Comparison of ENCODE assay signal across 1 cellular context in the genomic region with DNA sequence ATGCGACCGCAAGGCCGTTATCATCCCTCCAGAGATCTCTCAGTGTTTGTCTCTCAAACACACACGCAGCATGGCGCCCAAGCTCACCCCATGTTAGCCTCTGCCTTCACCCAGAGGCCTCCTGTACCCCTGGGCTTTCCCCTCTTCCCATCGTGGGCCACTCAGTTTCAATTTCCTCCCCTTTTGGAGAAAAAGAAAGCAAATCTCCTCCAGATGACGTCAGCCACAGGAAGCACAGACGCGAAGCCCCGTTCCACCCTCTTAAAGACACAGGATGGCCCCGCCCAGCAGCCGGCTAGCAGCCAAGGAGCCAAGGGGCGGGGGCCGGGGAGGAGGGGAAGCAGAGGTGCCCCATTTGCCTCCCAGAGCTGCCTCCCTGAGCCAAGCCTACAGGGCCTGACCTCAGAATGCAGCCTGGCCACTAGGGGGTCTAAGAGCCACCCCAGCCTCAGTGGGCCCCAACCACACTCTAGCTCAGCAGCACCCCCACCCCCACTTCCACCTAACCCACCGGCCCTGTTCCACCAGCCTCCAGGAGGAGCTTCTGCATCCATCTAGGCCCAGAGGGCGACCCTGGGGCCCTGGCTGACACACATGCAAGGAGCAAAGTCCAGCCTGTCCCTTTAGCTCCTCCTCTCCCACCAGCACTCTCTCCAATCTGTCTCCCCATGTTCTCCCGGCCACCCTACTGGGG.
TF ChIP-seq lines count a peak whose summit lies in the region.

No MANE protein-coding gene starts in this region.

TF ChIP-seq in K562, 482 proteins besides CTCF, POLR2A, EP300 and RAD21 (continues in another document):
- 0 out of 2 replicates have a peak, but pooled peaks have one; percentile 20 for TF ChIP-seq GATAD2A (IDR thresholded peaks at IDR 0.05)
- TF ChIP-seq SNIP1 (IDR thresholded peaks at IDR 0.05; ENCODE audit: low read depth), result no peak
- no peak for TF ChIP-seq HIVEP1 (CRISPR knock-in tag; IDR thresholded peaks at IDR 0.05)
- TF ChIP-seq, protein P1, sequence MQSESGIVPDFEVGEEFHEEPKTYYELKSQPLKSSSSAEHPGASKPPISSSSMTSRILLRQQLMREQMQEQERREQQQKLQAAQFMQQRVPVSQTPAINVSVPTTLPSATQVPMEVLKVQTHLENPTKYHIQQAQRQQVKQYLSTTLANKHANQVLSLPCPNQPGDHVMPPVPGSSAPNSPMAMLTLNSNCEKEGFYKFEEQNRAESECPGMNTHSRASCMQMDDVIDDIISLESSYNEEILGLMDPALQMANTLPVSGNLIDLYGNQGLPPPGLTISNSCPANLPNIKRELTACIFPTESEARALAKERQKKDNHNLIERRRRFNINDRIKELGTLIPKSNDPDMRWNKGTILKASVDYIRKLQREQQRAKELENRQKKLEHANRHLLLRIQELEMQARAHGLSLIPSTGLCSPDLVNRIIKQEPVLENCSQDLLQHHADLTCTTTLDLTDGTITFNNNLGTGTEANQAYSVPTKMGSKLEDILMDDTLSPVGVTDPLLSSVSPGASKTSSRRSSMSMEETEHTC (IDR thresholded peaks at IDR 0.05), result no peak
- TF ChIP-seq HDAC6 (IDR thresholded peaks at IDR 0.05; ENCODE audit: low read depth, low read length), result no peak
- TF ChIP-seq, protein P2, sequence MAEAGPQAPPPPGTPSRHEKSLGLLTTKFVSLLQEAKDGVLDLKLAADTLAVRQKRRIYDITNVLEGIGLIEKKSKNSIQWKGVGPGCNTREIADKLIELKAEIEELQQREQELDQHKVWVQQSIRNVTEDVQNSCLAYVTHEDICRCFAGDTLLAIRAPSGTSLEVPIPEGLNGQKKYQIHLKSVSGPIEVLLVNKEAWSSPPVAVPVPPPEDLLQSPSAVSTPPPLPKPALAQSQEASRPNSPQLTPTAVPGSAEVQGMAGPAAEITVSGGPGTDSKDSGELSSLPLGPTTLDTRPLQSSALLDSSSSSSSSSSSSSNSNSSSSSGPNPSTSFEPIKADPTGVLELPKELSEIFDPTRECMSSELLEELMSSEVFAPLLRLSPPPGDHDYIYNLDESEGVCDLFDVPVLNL (CRISPR knock-in tag; IDR thresholded peaks at IDR 0.05; ENCODE audit: low read depth), result no peak
- TF ChIP-seq, protein P3, sequence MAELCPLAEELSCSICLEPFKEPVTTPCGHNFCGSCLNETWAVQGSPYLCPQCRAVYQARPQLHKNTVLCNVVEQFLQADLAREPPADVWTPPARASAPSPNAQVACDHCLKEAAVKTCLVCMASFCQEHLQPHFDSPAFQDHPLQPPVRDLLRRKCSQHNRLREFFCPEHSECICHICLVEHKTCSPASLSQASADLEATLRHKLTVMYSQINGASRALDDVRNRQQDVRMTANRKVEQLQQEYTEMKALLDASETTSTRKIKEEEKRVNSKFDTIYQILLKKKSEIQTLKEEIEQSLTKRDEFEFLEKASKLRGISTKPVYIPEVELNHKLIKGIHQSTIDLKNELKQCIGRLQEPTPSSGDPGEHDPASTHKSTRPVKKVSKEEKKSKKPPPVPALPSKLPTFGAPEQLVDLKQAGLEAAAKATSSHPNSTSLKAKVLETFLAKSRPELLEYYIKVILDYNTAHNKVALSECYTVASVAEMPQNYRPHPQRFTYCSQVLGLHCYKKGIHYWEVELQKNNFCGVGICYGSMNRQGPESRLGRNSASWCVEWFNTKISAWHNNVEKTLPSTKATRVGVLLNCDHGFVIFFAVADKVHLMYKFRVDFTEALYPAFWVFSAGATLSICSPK (IDR thresholded peaks at IDR 0.05; ENCODE audit: borderline replicate concordance), result no peak
- TF ChIP-seq ETV6 (IDR thresholded peaks at IDR 0.05; ENCODE audit: borderline replicate concordance in 1 of 2, low read depth in 2 of 2, low read length in 1 of 2), result no peak
- no peak for TF ChIP-seq ETV6 (CRISPR knock-in tag; IDR thresholded peaks at IDR 0.05; ENCODE audit: borderline replicate concordance)
- TF ChIP-seq IFI16 (CRISPR knock-in tag; IDR thresholded peaks at IDR 0.05), result no peak
- TF ChIP-seq, protein P4, sequence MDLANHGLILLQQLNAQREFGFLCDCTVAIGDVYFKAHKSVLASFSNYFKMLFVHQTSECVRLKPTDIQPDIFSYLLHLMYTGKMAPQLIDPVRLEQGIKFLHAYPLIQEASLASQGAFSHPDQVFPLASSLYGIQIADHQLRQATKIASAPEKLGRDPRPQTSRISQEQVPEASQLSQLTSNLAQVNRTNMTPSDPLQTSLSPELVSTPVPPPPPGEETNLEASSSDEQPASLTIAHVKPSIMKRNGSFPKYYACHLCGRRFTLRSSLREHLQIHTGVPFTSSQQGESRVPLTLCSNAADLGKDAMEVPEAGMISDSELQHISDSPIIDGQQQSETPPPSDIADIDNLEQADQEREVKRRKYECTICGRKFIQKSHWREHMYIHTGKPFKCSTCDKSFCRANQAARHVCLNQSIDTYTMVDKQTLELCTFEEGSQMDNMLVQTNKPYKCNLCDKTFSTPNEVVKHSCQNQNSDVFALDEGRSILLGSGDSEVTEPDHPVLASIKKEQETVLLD (IDR thresholded peaks at IDR 0.05), result no peak; the same call in 1 of the 2 replicates
- no peak for TF ChIP-seq MCM7 (IDR thresholded peaks at IDR 0.05)
- TF ChIP-seq BHLHE40 (IDR thresholded peaks at IDR 0.05; ENCODE audit: low read length), result no peak
- TF ChIP-seq, protein P5, sequence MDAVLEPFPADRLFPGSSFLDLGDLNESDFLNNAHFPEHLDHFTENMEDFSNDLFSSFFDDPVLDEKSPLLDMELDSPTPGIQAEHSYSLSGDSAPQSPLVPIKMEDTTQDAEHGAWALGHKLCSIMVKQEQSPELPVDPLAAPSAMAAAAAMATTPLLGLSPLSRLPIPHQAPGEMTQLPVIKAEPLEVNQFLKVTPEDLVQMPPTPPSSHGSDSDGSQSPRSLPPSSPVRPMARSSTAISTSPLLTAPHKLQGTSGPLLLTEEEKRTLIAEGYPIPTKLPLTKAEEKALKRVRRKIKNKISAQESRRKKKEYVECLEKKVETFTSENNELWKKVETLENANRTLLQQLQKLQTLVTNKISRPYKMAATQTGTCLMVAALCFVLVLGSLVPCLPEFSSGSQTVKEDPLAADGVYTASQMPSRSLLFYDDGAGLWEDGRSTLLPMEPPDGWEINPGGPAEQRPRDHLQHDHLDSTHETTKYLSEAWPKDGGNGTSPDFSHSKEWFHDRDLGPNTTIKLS (IDR thresholded peaks at IDR 0.05; ENCODE audit: borderline replicate concordance, low read depth), result peak; percentile 54; the same call in 1 of the 2 replicates
- peak; percentile 81 for TF ChIP-seq DPF2 (IDR thresholded peaks at IDR 0.05)
- no peak for TF ChIP-seq NR2C1 (IDR thresholded peaks at IDR 0.05)
- 0 out of 2 replicates have a peak, but pooled peaks have one; percentile 6 for TF ChIP-seq NR2C1 (tag; IDR thresholded peaks at IDR 0.05)
- no peak for TF ChIP-seq RBM22 (IDR thresholded peaks at IDR 0.05; ENCODE audit: low read depth, low read length, poor library complexity, severe bottlenecking)
- no peak for TF ChIP-seq MXI1 (IDR thresholded peaks at IDR 0.05; ENCODE audit: low read depth, low read length)
- peak; percentile 72 for TF ChIP-seq ETV1 (tag; conservative IDR thresholded peaks at IDR 0.05; ENCODE audit: low read depth)
- TF ChIP-seq, protein P6, sequence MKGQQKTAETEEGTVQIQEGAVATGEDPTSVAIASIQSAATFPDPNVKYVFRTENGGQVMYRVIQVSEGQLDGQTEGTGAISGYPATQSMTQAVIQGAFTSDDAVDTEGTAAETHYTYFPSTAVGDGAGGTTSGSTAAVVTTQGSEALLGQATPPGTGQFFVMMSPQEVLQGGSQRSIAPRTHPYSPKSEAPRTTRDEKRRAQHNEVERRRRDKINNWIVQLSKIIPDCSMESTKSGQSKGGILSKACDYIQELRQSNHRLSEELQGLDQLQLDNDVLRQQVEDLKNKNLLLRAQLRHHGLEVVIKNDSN (CRISPR knock-in tag; IDR thresholded peaks at IDR 0.05), result 0 out of 2 replicates have a peak, but pooled peaks have one; percentile 10
- no peak for TF ChIP-seq PHTF2 (CRISPR knock-in tag; IDR thresholded peaks at IDR 0.05)
- TF ChIP-seq ZNF263 (CRISPR knock-in tag; IDR thresholded peaks at IDR 0.05; ENCODE audit: borderline replicate concordance), result peak; percentile 38; the same call in 1 of the 2 replicates
- no peak for TF ChIP-seq RFX5 (IDR thresholded peaks at IDR 0.05; ENCODE audit: low read depth, low read length)
- no peak for TF ChIP-seq GABPB2 (CRISPR knock-in tag; conservative IDR thresholded peaks at IDR 0.05)
- TF ChIP-seq, protein P7, sequence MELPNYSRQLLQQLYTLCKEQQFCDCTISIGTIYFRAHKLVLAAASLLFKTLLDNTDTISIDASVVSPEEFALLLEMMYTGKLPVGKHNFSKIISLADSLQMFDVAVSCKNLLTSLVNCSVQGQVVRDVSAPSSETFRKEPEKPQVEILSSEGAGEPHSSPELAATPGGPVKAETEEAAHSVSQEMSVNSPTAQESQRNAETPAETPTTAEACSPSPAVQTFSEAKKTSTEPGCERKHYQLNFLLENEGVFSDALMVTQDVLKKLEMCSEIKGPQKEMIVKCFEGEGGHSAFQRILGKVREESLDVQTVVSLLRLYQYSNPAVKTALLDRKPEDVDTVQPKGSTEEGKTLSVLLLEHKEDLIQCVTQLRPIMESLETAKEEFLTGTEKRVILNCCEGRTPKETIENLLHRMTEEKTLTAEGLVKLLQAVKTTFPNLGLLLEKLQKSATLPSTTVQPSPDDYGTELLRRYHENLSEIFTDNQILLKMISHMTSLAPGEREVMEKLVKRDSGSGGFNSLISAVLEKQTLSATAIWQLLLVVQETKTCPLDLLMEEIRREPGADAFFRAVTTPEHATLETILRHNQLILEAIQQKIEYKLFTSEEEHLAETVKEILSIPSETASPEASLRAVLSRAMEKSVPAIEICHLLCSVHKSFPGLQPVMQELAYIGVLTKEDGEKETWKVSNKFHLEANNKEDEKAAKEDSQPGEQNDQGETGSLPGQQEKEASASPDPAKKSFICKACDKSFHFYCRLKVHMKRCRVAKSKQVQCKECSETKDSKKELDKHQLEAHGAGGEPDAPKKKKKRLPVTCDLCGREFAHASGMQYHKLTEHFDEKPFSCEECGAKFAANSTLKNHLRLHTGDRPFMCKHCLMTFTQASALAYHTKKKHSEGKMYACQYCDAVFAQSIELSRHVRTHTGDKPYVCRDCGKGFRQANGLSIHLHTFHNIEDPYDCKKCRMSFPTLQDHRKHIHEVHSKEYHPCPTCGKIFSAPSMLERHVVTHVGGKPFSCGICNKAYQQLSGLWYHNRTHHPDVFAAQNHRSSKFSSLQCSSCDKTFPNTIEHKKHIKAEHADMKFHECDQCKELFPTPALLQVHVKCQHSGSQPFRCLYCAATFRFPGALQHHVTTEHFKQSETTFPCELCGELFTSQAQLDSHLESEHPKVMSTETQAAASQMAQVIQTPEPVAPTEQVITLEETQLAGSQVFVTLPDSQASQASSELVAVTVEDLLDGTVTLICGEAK (IDR thresholded peaks at IDR 0.05), result peak; percentile 46; the same call in 1 of the 2 replicates
- TF ChIP-seq, protein P7 (CRISPR knock-in tag; IDR thresholded peaks at IDR 0.05), result no peak
- TF ChIP-seq, protein P8, sequence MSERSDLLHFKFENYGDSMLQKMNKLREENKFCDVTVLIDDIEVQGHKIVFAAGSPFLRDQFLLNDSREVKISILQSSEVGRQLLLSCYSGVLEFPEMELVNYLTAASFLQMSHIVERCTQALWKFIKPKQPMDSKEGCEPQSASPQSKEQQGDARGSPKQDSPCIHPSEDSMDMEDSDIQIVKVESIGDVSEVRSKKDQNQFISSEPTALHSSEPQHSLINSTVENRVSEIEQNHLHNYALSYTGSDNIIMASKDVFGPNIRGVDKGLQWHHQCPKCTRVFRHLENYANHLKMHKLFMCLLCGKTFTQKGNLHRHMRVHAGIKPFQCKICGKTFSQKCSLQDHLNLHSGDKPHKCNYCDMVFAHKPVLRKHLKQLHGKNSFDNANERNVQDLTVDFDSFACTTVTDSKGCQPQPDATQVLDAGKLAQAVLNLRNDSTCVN (CRISPR knock-in tag; IDR thresholded peaks at IDR 0.05), result no peak
- TF ChIP-seq, protein P9, sequence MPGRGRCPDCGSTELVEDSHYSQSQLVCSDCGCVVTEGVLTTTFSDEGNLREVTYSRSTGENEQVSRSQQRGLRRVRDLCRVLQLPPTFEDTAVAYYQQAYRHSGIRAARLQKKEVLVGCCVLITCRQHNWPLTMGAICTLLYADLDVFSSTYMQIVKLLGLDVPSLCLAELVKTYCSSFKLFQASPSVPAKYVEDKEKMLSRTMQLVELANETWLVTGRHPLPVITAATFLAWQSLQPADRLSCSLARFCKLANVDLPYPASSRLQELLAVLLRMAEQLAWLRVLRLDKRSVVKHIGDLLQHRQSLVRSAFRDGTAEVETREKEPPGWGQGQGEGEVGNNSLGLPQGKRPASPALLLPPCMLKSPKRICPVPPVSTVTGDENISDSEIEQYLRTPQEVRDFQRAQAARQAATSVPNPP (IDR thresholded peaks at IDR 0.05; ENCODE audit: borderline replicate concordance, insufficient read depth, insufficient read length), result no peak
- no peak for TF ChIP-seq TGIF2 (CRISPR knock-in tag; IDR thresholded peaks at IDR 0.05)
- TF ChIP-seq PPARD (CRISPR knock-in tag; IDR thresholded peaks at IDR 0.05), result no peak
- TF ChIP-seq, protein P10, sequence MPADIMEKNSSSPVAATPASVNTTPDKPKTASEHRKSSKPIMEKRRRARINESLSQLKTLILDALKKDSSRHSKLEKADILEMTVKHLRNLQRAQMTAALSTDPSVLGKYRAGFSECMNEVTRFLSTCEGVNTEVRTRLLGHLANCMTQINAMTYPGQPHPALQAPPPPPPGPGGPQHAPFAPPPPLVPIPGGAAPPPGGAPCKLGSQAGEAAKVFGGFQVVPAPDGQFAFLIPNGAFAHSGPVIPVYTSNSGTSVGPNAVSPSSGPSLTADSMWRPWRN (IDR thresholded peaks at IDR 0.05; ENCODE audit: low read depth), result no peak
- no peak for TF ChIP-seq BCOR (IDR thresholded peaks at IDR 0.05)
- TF ChIP-seq ZNF384 (IDR thresholded peaks at IDR 0.05; ENCODE audit: low read depth, low read length), result no peak
- no peak for TF ChIP-seq NFXL1 (CRISPR knock-in tag; IDR thresholded peaks at IDR 0.05)
- TF ChIP-seq ZFP30 (CRISPR knock-in tag; IDR thresholded peaks at IDR 0.05; ENCODE audit: borderline replicate concordance), result no peak
- TF ChIP-seq ZNF57 (CRISPR knock-in tag; IDR thresholded peaks at IDR 0.05), result no peak
- TF ChIP-seq TRIM24 (IDR thresholded peaks at IDR 0.05), result no peak
